Comparison of ENCODE assay signal across 24 cellular contexts in the genomic region with DNA sequence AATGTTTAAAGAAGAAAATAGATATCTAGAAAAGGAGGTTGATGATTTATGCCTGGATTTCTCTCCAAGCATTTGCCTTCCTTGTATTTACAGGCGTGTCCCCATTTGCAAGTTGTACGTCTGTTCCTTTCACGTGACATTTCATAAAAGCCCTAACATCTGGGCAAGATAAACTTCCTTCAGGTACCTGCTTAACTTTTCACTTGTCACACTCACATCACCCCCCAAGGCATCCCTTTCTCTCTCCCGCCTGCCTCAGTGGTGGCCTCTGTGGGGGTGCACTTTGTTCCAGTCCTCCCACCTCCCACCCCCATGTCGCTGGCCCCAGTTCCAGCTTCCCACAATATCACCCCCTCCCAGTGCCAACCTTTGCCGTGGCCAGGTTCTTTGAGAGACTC. TPM values are rescaled to one million over a fixed set of nuclear protein-coding genes. Genes with fewer than 3 reads are reported as not detected.
DNase-seq lines count a peak whose midpoint lies in the region; ATAC-seq, FAIRE-seq and TF ChIP-seq lines count a peak whose summit lies in the region.
"Had no signal": no experiment of that assay in that cellular context is flagged by ENCODE, and none has a peak within 500 bp of the region (broad histone marks: within the 10 kb centered on the region; RNA-seq: fewer than 3 reads in every experiment).

No MANE protein-coding gene starts in this region.

- H3K4me1 Mint-ChIP-seq in GM23338, result peaks cover 59% of the 10 kb centered on the region
- peaks cover 27% of the 10 kb centered on the region for H3K4me1 Mint-ChIP-seq in brain

- TF ChIP-seq POLR2A in suprapubic skin (IDR thresholded peaks at IDR 0.05), result no peak

- H3K27ac Mint-ChIP-seq in GM23338 (no peak overlapping the region), brain (peak overlapping the region in 2 of 5 experiments; percentile 53 to 81)
- H3K27ac Mint-ChIP-seq: activated T-cell treated with anti-CD3 and anti-CD28 coated beads, Interleukin-2, amount 50 U/mL, for 72 hours; stimulated activated naive B cell treated with anti-CD40 and anti-IgM and Interleukin-4, amounts not matched to agents 10 μg/mL and 1 μg/mL and 100 μg/mL, for 72 hours had no signal

- H3K27ac ChIP-seq in GM23338 (ENCODE audit: low read depth) (no peak overlapping the region), suprapubic skin (peak overlapping the region; percentile 88), small intestine (ENCODE audit: low read depth in 1 of 2, low read length in 1 of 2) (no peak overlapping the region)
- H3K27ac ChIP-seq: parathyroid adenoma, tibial nerve had no signal

- H4K20me1 ChIP-seq in GM23338 (replicated peaks; ENCODE audit: insufficient read depth), result peaks cover 14% of the 10 kb centered on the region; the same call in 1 of the 2 replicates

- peaks cover 36% of the 10 kb centered on the region for H3F3A ChIP-seq in GM23338 (replicated peaks; ENCODE audit: low read depth)

- H3K4me2 ChIP-seq in GM23338, result peak overlapping the region; percentile 78

- H3K36me3 ChIP-seq in GM23338 (ENCODE audit: insufficient read depth) (no peaks in the 10 kb centered on the region), iPS-15b (ENCODE audit: control insufficient read depth, insufficient read depth, low read length) (no peaks in the 10 kb centered on the region), suprapubic skin (no peaks in the 10 kb centered on the region), small intestine (ENCODE audit: control insufficient read depth in 2 of 2, insufficient read depth in 2 of 2, low read length in 2 of 2) (no peaks in the 10 kb centered on the region)
- H3K36me3 ChIP-seq: tibial nerve had no signal

- H3K9me3 ChIP-seq in iPS-15b (ENCODE audit: control insufficient read depth, insufficient read depth, low read length) (no peaks in the 10 kb centered on the region), suprapubic skin (no peaks in the 10 kb centered on the region), small intestine (ENCODE audit: control insufficient read depth, low read depth) (no peaks in the 10 kb centered on the region)
- H3K9me3 ChIP-seq: tibial nerve had no signal

- no peak for DNase-seq in GM23338 (ENCODE audit: low spot score)
- no peak for DNase-seq in suprapubic skin (ENCODE audit: low spot score in 2 of 2)
- no peak for DNase-seq in D721Med (ENCODE audit: insufficient read length, low spot score)
- no peak for DNase-seq in small intestine
- no peak for DNase-seq in hippocampal formation (lab: John Stamatoyannopoulos, UW)
- DNase-seq: activated CD4-positive, CD25-positive, alpha-beta regulatory T cell treated with anti-CD3 and anti-CD28 coated beads, Interleukin-2, amount 50 U/mL, for 72 hours; activated naive CD4-positive, alpha-beta T cell treated with anti-CD3 and anti-CD28 coated beads, Interleukin-2, amount 50 U/mL, for 16 hours; activated T-cell treated with anti-CD3 and anti-CD28 coated beads, Interleukin-2, amount 50 U/mL, for 72 hours; aorta; DMS79 treated with DMSO at 0.1 percent for 48 hours; effector CD8-positive, alpha-beta T cell; kidney; NCI-H1092 treated with DMSO at 0.1 percent for 48 hours; NCI-H2081; stimulated activated CD4-positive, alpha-beta T cell treated with anti-CD3 and anti-CD28 coated beads, Interleukin-2, amount 100 ng/mL, for 24 hours; stimulated activated naive B cell treated with anti-CD40 and anti-IgM and Interleukin-4, amounts not matched to agents 10 μg/mL and 1 μg/mL and 100 μg/mL, for 72 hours had no signal

- no peak for FAIRE-seq in D721Med (lab: Jason Lieb, UNC)
- FAIRE-seq in small intestine (lab: Jason Lieb, UNC), result no peak
- FAIRE-seq: kidney had no signal

- H2AFZ ChIP-seq in GM23338, result no peak overlapping the region
- H2AFZ ChIP-seq: parathyroid adenoma had no signal

- 8% methylated on average over 6 of the region's 6 CpGs for WGBS in suprapubic skin
- 4 to 15% (median 10%) methylated on average over 6 of the region's 6 CpGs for WGBS in small intestine, 3 donors

- H3K27me3 ChIP-seq in GM23338 (ENCODE audit: insufficient read depth) (peaks cover 100% of the 10 kb centered on the region), iPS-15b (ENCODE audit: control insufficient read depth, insufficient read depth, low read length) (peaks cover 97% of the 10 kb centered on the region), suprapubic skin (peaks cover 90% of the 10 kb centered on the region), small intestine (ENCODE audit: control insufficient read depth in 2 of 2, insufficient read depth in 2 of 2, low read length in 2 of 2) (peaks cover 0 to 43% of the 10 kb centered on the region in 2 donors)

- no peak overlapping the region for H3K9ac ChIP-seq in iPS-15b (ENCODE audit: low read depth, low read length)
- H3K9ac ChIP-seq: parathyroid adenoma had no signal

- H3K27me3 Mint-ChIP-seq in GM23338 (ENCODE audit: insufficient read depth, low read depth, poor library complexity) (peaks cover 99% of the 10 kb centered on the region), brain (peaks cover 99% of the 10 kb centered on the region)

- peak overlapping the region; percentile 52; the same call in 2 of the 3 replicates for H3K4me3 Mint-ChIP-seq in GM23338
- H3K4me3 Mint-ChIP-seq in brain, result peak overlapping the region in 3 of 5 experiments; percentile 4 to 81 (median 72)
- H3K4me3 Mint-ChIP-seq: activated T-cell treated with anti-CD3 and anti-CD28 coated beads, Interleukin-2, amount 50 U/mL, for 72 hours had no signal

- no peaks in the 10 kb centered on the region for H3K9me2 ChIP-seq in GM23338 (ENCODE audit: insufficient read depth)

- H3K4me1 ChIP-seq in GM23338 (ENCODE audit: insufficient read depth) (peaks cover 79% of the 10 kb centered on the region), iPS-15b (ENCODE audit: control insufficient read depth, insufficient read depth, low read length) (peaks cover 21% of the 10 kb centered on the region), suprapubic skin (peaks cover 28% of the 10 kb centered on the region), small intestine (ENCODE audit: control insufficient read depth in 2 of 2, insufficient read depth in 1 of 2, low read depth in 1 of 2, low read length in 1 of 2) (no peaks in the 10 kb centered on the region)
- H3K4me1 ChIP-seq: parathyroid adenoma had no signal

- ATAC-seq in GM23338 (no peak), HG03139 (IDR thresholded peaks at IDR 0.05; ENCODE audit: unreplicated experiment) (no peak)
- ATAC-seq: activated T-cell treated with anti-CD3 and anti-CD28 coated beads, Interleukin-2, amount 50 U/mL, for 72 hours; stimulated activated naive B cell treated with anti-CD40 and anti-IgM and Interleukin-4, amounts not matched to agents 10 μg/mL and 1 μg/mL and 100 μg/mL, for 72 hours had no signal

- no peak for TF ChIP-seq EP300 in suprapubic skin (IDR thresholded peaks at IDR 0.05)

- H3K4me3 ChIP-seq in GM23338, result peak overlapping the region; percentile 50
- peak overlapping the region; percentile 27 for H3K4me3 ChIP-seq in iPS-15b (ENCODE audit: low read depth, low read length)
- H3K4me3 ChIP-seq in suprapubic skin, result peak overlapping the region; percentile 74
- H3K4me3 ChIP-seq in small intestine (ENCODE audit: low read depth in 1 of 2, low read length in 2 of 2), result no peak overlapping the region
- H3K4me3 ChIP-seq: lung, tibial nerve had no signal

- no peaks in the 10 kb centered on the region for H3K79me2 ChIP-seq in GM23338 (replicated peaks; ENCODE audit: insufficient read depth)
- H3K79me2 ChIP-seq: parathyroid adenoma had no signal

- H3K9me3 Mint-ChIP-seq in GM23338 (no peaks in the 10 kb centered on the region; the same call in 2 of the 3 replicates), brain (peaks cover 0 to 4% (median 0%) of the 10 kb centered on the region in 5 experiments)

- TF ChIP-seq CTCF in GM23338 (conservative IDR thresholded peaks at IDR 0.05; ENCODE audit: low read depth in 2 of 2) (no peak), brain (conservative IDR thresholded peaks at IDR 0.05) (no peak), suprapubic skin (IDR thresholded peaks at IDR 0.05) (no peak), D721Med (IDR thresholded peaks at IDR 0.05; ENCODE audit: insufficient read depth, missing control alignments) (no peak)

- H3K36me3 Mint-ChIP-seq in GM23338 (ENCODE audit: low read depth) (no peaks in the 10 kb centered on the region), brain (no peaks in the 10 kb centered on the region)
- H3K36me3 Mint-ChIP-seq: stimulated activated naive B cell treated with anti-CD40 and anti-IgM and Interleukin-4, amounts not matched to agents 10 μg/mL and 1 μg/mL and 100 μg/mL, for 72 hours had no signal

TF ChIP-seq in GM23338, 12 proteins besides CTCF, POLR2A, EP300 and RAD21 (continues in another document):
- TF ChIP-seq CREB1 (CRISPR knock-in tag; IDR thresholded peaks at IDR 0.05; ENCODE audit: low read depth), result no peak
- no peak for TF ChIP-seq EZH2phosphoT487 (IDR thresholded peaks at IDR 0.05; ENCODE audit: unreplicated experiment)

RNA-seq across cellular contexts. Expression of a gene that starts 6.7 kb away (rescaled TPM):
- 0.12 and 0.24 TPM in 2 replicates for total RNA-seq in GM23338 (2014; rRNA removed; shearing (Covaris generic))
- polyA plus RNA-seq in GM23338 (2016; fragmentation: Nextera tagmentation; extraction: Ambion mirVana) (0.24 and 0.35 TPM in 2 replicates), brain (ENCODE audit: insufficient read depth, low read depth, low replicate concordance) (0.19 TPM), small intestine (under 1 TPM in 1 of 3 donors, not detected in 2; 0.36 TPM)
- 10 to 100 TPM in 3 of 4 donors, 1 to 10 TPM in 1; 4.0 to 12.7 (median 10.5) TPM for total RNA-seq in suprapubic skin
- total RNA-seq: NCI-H460 had no signal

RNA-seq across cellular contexts. Expression of a gene that starts 34.4 kb away (rescaled TPM):
- not detected in 2 replicates for total RNA-seq in GM23338 (2014; rRNA removed; shearing (Covaris generic))
- polyA plus RNA-seq in GM23338 (2016; fragmentation: Nextera tagmentation; extraction: Ambion mirVana), result not detected in 2 replicates
- polyA plus RNA-seq in brain (ENCODE audit: insufficient read depth, low read depth, low replicate concordance), result not detected
- not detected for total RNA-seq in suprapubic skin
- not detected for polyA plus RNA-seq in small intestine
- total RNA-seq: activated T-cell treated with anti-CD3 and anti-CD28 coated beads, Interleukin-2, amount 50 U/mL, for 72 hours; aorta; kidney; lung; NCI-H460; SK-MEL-5; tibial nerve had no signal
- polyA plus RNA-seq: aorta, lung had no signal

Comparison
In these comparisons a context has a peak if more than half of its experiments do, and no peak if none do; other contexts are left out.
1. H3K4me3 ChIP-seq: peak in GM23338 (single experiment), iPS-15b (single experiment) and suprapubic skin (single experiment); none in small intestine (0 of 2).